Comparison of ENCODE assay signal across 1 cellular context in the genomic region with DNA sequence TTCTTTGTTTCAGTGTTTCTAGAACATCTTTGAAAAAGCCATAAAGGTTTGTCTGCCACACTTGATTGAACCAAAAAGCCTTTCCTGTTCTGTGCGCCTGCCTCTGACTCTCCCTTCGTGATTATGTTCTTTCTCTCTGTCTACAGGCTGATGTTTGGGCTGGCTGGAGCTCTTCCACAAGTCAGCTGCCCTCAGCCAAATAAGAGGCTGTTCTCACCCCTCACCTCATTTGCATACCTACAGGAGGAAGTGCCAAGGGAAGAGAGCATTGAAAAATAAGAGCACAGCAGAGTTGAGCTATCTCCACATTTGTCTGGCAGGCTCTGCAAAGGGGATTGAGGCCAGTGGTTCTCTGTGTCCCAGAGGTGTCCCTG.
TF ChIP-seq lines count a peak whose summit lies in the region.

No MANE protein-coding gene starts in this region.

TF ChIP-seq in HepG2, 621 proteins besides CTCF, POLR2A, EP300 and RAD21 (continued from another document):
- TF ChIP-seq, protein P1, sequence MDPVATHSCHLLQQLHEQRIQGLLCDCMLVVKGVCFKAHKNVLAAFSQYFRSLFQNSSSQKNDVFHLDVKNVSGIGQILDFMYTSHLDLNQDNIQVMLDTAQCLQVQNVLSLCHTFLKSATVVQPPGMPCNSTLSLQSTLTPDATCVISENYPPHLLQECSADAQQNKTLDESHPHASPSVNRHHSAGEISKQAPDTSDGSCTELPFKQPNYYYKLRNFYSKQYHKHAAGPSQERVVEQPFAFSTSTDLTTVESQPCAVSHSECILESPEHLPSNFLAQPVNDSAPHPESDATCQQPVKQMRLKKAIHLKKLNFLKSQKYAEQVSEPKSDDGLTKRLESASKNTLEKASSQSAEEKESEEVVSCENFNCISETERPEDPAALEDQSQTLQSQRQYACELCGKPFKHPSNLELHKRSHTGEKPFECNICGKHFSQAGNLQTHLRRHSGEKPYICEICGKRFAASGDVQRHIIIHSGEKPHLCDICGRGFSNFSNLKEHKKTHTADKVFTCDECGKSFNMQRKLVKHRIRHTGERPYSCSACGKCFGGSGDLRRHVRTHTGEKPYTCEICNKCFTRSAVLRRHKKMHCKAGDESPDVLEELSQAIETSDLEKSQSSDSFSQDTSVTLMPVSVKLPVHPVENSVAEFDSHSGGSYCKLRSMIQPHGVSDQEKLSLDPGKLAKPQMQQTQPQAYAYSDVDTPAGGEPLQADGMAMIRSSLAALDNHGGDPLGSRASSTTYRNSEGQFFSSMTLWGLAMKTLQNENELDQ (CRISPR knock-in tag; IDR thresholded peaks at IDR 0.05; ENCODE audit: borderline replicate concordance), result no peak
- TF ChIP-seq RAD51 (IDR thresholded peaks at IDR 0.05; ENCODE audit: borderline replicate concordance) (no peak), ZNF615 (CRISPR knock-in tag; IDR thresholded peaks at IDR 0.05; ENCODE audit: borderline replicate concordance) (no peak), RBAK (CRISPR knock-in tag; IDR thresholded peaks at IDR 0.05) (no peak), ZNF446 (CRISPR knock-in tag; IDR thresholded peaks at IDR 0.05) (no peak), HHEX (CRISPR knock-in tag; IDR thresholded peaks at IDR 0.05) (no peak)
- TF ChIP-seq, protein P2, sequence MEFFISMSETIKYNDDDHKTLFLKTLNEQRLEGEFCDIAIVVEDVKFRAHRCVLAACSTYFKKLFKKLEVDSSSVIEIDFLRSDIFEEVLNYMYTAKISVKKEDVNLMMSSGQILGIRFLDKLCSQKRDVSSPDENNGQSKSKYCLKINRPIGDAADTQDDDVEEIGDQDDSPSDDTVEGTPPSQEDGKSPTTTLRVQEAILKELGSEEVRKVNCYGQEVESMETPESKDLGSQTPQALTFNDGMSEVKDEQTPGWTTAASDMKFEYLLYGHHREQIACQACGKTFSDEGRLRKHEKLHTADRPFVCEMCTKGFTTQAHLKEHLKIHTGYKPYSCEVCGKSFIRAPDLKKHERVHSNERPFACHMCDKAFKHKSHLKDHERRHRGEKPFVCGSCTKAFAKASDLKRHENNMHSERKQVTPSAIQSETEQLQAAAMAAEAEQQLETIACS (CRISPR knock-in tag; IDR thresholded peaks at IDR 0.05), result no peak
